ENCODE assay signal across 34 cellular contexts in the genomic region with DNA sequence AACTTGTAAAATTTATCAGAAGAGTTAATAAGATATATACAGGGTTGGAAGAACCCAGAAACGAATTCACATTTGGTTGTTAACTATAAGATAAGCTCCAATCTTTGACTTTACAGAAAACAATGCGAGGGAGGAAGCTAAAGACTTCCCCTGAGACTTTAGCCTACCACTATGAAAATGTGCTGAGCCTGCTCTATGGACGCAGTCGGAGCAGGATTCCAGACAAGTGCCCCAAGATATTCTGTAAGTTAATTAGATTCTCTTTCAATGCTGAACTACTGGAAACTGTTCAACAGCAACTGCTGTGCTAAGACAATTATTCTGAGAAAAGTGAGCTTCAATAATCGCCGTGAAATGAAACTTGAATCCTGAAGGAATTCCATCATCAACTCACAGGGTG. TPM values are rescaled to one million over a fixed set of nuclear protein-coding genes. Genes with fewer than 3 reads are reported as not detected.
"Had no signal": no experiment of that assay in that cellular context is flagged by ENCODE, and none has a peak within 500 bp of the region (broad histone marks: within the 10 kb centered on the region; RNA-seq: fewer than 3 reads in every experiment).

No MANE protein-coding gene starts in this region.

- H3K4me3 Mint-ChIP-seq: effector memory CD8-positive, alpha-beta T cell; memory B cell; natural killer cell; neural crest cell had no signal

- FAIRE-seq: endometrium, keratinocyte, pancreas had no signal

- DNase-seq: cortex of kidney; effector memory CD8-positive, alpha-beta T cell; erythroblast; esophagus squamous epithelium; foreskin fibroblast; gastrocnemius medialis; natural killer cell; pancreas; stimulated activated CD4-positive, alpha-beta T cell treated with anti-CD3 and anti-CD28 coated beads, Interleukin-12 subunit alpha, Interleukin-12 subunit beta, amount 100 ng/mL, for 4 hours; stimulated activated CD4-positive, alpha-beta T cell treated with anti-CD3 and anti-CD28 coated beads, Interleukin-1b, Interleukin-23, amount 100 ng/mL, for 48 hours; stimulated activated CD4-positive, alpha-beta T cell treated with anti-CD3 and anti-CD28 coated beads, Interleukin-4, amount 100 ng/mL, for 1 hour; stimulated activated CD8-positive, alpha-beta memory T cell treated with anti-CD3 and anti-CD28 coated beads, Interleukin-4, amount 100 ng/mL, for 48 hours; stimulated activated naive CD4-positive, alpha-beta T cell; stomach; thyroid gland; trophoblast cell had no signal

- ATAC-seq: effector memory CD8-positive, alpha-beta T cell; gastrocnemius medialis; natural killer cell; pancreas; sciatic nerve had no signal

- H3K4me3 ChIP-seq: esophagus squamous epithelium, gastrocnemius medialis, lung, pancreas, smooth muscle cell, stomach, thyroid gland, vagina had no signal

- H3K4me1 ChIP-seq: esophagus squamous epithelium, gastrocnemius medialis, thyroid gland, vagina had no signal

- H3K9me3 Mint-ChIP-seq: effector memory CD8-positive, alpha-beta T cell; memory B cell; natural killer cell had no signal

- H3K4me2 ChIP-seq: smooth muscle cell had no signal

- H3K27ac Mint-ChIP-seq: effector memory CD8-positive, alpha-beta T cell; memory B cell; natural killer cell; progenitor cell of endocrine pancreas had no signal

- H3K27me3 ChIP-seq: gastrocnemius medialis, neutrophil, pancreas, stomach, thyroid gland, vagina had no signal

- H3K27ac ChIP-seq: esophagus squamous epithelium, gastrocnemius medialis, neutrophil, pancreas, stomach, thyroid gland, vagina had no signal

- H3K9me3 ChIP-seq: esophagus squamous epithelium, gastrocnemius medialis, neutrophil, pancreas, stomach, thyroid gland, vagina had no signal

- H3K4me1 Mint-ChIP-seq: natural killer cell, neural crest cell had no signal

- H3K36me3 ChIP-seq: esophagus squamous epithelium, gastrocnemius medialis, neutrophil, pancreas, stomach, thyroid gland, vagina had no signal

- H3K36me3 Mint-ChIP-seq: memory B cell, natural killer cell had no signal

RNA-seq across cellular contexts. Expression of a gene that starts 8.3 kb away (rescaled TPM):
- total RNA-seq: dermis microvascular lymphatic vessel endothelial cell, esophagus squamous epithelium, gastrocnemius medialis, glomerular endothelial cell, liver, mononuclear cell, natural killer cell, neural crest cell, omental fat pad, pancreas, progenitor cell of endocrine pancreas, sciatic nerve, smooth muscle cell, stomach, subcutaneous adipose tissue, temporal lobe, thyroid gland, ureter, vagina had no signal
- polyA plus RNA-seq: keratinocyte, liver, lung, pancreas, smooth muscle cell, stomach had no signal
